Comparison of ENCODE assay signal across 14 cellular contexts in genomic region chr7:53358301-53358700, GRCh38.
"Had no signal": no experiment of that assay in that cellular context is flagged by ENCODE, and none has a peak within 500 bp of the region (broad histone marks: within the 10 kb centered on the region; RNA-seq: fewer than 3 reads in every experiment).

No MANE protein-coding gene starts in this region.

- H3K4me3 ChIP-seq: esophagus squamous epithelium had no signal

- DNase-seq: activated B cell treated with CpG ODN at 0.5 μM for 24 hours; activated CD4-positive, alpha-beta memory T cell treated with anti-CD3 and anti-CD28 coated beads for 36 hours; activated CD4-positive, alpha-beta T cell treated with anti-CD3 and anti-CD28 coated beads for 4 hours; activated T-cell treated with anti-CD3 and anti-CD28 coated beads for 4 hours; effector CD4-positive, alpha-beta T cell; esophagus squamous epithelium; islet precursor cell; mammary epithelial cell; midbrain; nucleus accumbens; stimulated activated CD4-positive, alpha-beta T cell treated with anti-CD3 and anti-CD28 coated beads, Interleukin-1b, Interleukin-23, amount 100 ng/mL, for 48 hours; stimulated activated CD8-positive, alpha-beta memory T cell treated with anti-CD3 and anti-CD28 coated beads, Interleukin-4, amount 100 ng/mL, for 48 hours; stimulated activated naive CD4-positive, alpha-beta T cell had no signal

- H3K4me1 ChIP-seq: esophagus squamous epithelium had no signal

- H3K9me3 ChIP-seq: esophagus squamous epithelium had no signal

- H3K27me3 ChIP-seq: esophagus squamous epithelium had no signal

- H3K36me3 ChIP-seq: esophagus squamous epithelium had no signal

- H3K27ac ChIP-seq: esophagus squamous epithelium had no signal

- ATAC-seq: left lobe of liver had no signal
